In genomic region chr19:45206328-45206727, GRCh38 we compare ENCODE assay signal across 2 cellular contexts.
A peak's percentile ranks its signal among the peaks of the same experiment; 100 is the strongest.
TF ChIP-seq lines count a peak whose summit lies in the region.

No MANE protein-coding gene starts in this region.

TF ChIP-seq in HEK293T, 16 proteins besides CTCF, POLR2A, EP300 and RAD21:
- TF ChIP-seq ZNF384 (IDR thresholded peaks at IDR 0.05) (0 out of 2 replicates have a peak, but pooled peaks have one; percentile 40), TARDBP (IDR thresholded peaks at IDR 0.05) (no peak), SP1 (IDR thresholded peaks at IDR 0.05) (no peak), HDGF (IDR thresholded peaks at IDR 0.05; ENCODE audit: borderline replicate concordance) (no peak), BHLHE40 (IDR thresholded peaks at IDR 0.05; ENCODE audit: borderline replicate concordance) (no peak), FOXK2 (IDR thresholded peaks at IDR 0.05) (no peak)

TF ChIP-seq in K562, 482 proteins besides CTCF, POLR2A, EP300 and RAD21:
- peak; percentile 74 for TF ChIP-seq ZNF121 (CRISPR knock-in tag; conservative IDR thresholded peaks at IDR 0.05)
- TF ChIP-seq GMEB1 (CRISPR knock-in tag; IDR thresholded peaks at IDR 0.05) = no peak
- no peak for TF ChIP-seq CCAR2 (IDR thresholded peaks at IDR 0.05; ENCODE audit: low read depth, low read length)
- no peak for TF ChIP-seq ZBTB40 (IDR thresholded peaks at IDR 0.05)
- peak; percentile 70 for TF ChIP-seq ZBTB40 (CRISPR knock-in tag; IDR thresholded peaks at IDR 0.05)
- TF ChIP-seq ZNF384 (IDR thresholded peaks at IDR 0.05; ENCODE audit: low read depth, low read length) = peak; percentile 62
